In the genomic region with DNA sequence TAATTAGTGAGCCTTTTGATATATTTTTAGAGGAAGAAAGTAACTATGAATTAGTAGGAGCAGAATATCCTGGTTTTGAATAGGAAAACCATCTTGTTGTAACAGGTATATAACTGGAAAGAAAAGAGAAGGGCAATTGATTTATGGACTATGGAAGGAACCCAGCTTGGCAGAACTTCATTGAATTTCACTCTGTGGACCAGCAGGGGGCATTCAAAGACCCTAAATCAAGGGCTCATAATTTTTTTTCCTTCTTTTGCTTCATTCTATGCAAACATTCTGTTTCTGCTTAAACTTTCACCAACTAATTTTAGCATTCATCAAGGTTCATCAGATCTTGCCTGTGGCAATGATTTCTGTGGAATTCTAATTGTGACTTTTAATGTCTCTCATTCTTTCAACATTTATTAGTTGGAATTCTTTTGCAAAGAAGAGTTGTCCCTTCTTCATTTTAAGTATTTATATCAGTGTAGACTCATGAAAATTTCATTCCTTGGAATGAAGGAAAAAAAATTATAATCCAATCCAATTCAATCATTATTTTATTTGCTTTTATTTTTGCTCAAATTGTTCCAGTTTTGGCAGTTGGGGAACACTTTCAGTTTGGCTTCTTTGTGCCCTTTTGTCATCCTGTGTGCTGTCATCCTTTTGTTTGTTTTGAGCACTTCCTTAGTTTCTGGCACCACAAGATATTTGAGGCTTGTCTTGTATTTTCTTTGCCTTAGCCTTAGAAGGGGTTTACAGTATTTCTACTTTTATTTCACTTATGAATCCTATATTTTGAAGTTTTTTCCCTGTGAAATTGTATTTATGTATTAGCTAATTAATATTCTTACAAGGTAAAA, we compare ENCODE assay signal across 8 cellular contexts. TPM values are rescaled to one million over a fixed set of nuclear protein-coding genes. Genes with fewer than 3 reads are reported as not detected.
DNase-seq lines count a peak whose midpoint lies in the region; TF ChIP-seq lines count a peak whose summit lies in the region.

No MANE protein-coding gene starts in this region.

- H3K27ac ChIP-seq in KMS-11: no peak overlapping the region; the same call in 1 of the 2 replicates

- no peak overlapping the region for H2AFZ ChIP-seq in KMS-11 (ENCODE audit: low read depth)

- no peaks in the 10 kb centered on the region for H4K20me1 ChIP-seq in KMS-11 (ENCODE audit: insufficient read depth)

- H3K4me3 ChIP-seq in AG09309 (ENCODE audit: control insufficient read depth, low read depth, low read length): no peak overlapping the region
- no peak overlapping the region for H3K4me3 ChIP-seq in KMS-11 (IDR thresholded peaks at IDR 0.05; ENCODE audit: insufficient read depth, low read depth, low read length)
- peak overlapping the region; percentile 49 for H3K4me3 ChIP-seq in endocrine pancreas (ENCODE audit: control insufficient read depth, insufficient read depth, low read length)

- TF ChIP-seq CTCF in AG09309 (IDR thresholded peaks at IDR 0.05; ENCODE audit: control insufficient read depth, insufficient read depth, low read depth, low read length, missing control alignments) (peak; percentile 57), GM10248 (IDR thresholded peaks at IDR 0.05; ENCODE audit: control extremely low read depth, extremely low read depth, low read depth, missing control alignments) (peak; percentile 69), KMS-11 (conservative IDR thresholded peaks at IDR 0.05; ENCODE audit: low read depth, low read length) (peak; percentile 84)

- CTCF ChIA-PET in GM10248 (lab: Yijun Ruan, JAX): interaction anchor here (0.6 to 16.3 kb wide), 18 partner anchors 8 to 729 kb away, joined by 3 to 443 read pairs (median 5); partner anchors contain the start of gene NFKBIZ

- H3K79me2 ChIP-seq in KMS-11 (ENCODE audit: insufficient read depth, low read depth): no peaks in the 10 kb centered on the region

- DNase-seq in AG09309 (ENCODE audit: low read depth): no peak
- DNase-seq in GM10248 (ENCODE audit: extremely low spot score): peak; percentile 44
- peak; percentile 18 for DNase-seq in T follicular helper cell (ENCODE audit: low read depth)
- DNase-seq in mucosa of gallbladder (ENCODE audit: low spot score): peak; percentile 44
- no peak for DNase-seq in DMS153 (lab: John Stamatoyannopoulos, UW)
- no peak for DNase-seq in NCI-H1048 (lab: John Stamatoyannopoulos, UW)

- no peaks in the 10 kb centered on the region for H3K9me3 ChIP-seq in endocrine pancreas (ENCODE audit: control insufficient read depth, low read length)

- H3K4me1 ChIP-seq in KMS-11 (ENCODE audit: low read depth, poor library complexity, severe bottlenecking): peaks cover 59% of the 10 kb centered on the region
- peaks cover 20% of the 10 kb centered on the region for H3K4me1 ChIP-seq in endocrine pancreas (ENCODE audit: control insufficient read depth, insufficient read depth, low read length)

- H3K36me3 ChIP-seq in KMS-11 (ENCODE audit: insufficient read depth) (no peaks in the 10 kb centered on the region), endocrine pancreas (ENCODE audit: control insufficient read depth, insufficient read depth, low read length) (no peaks in the 10 kb centered on the region)

- H3K27me3 ChIP-seq in KMS-11 (ENCODE audit: insufficient read depth, low read depth) (no peaks in the 10 kb centered on the region), endocrine pancreas (ENCODE audit: control insufficient read depth, insufficient read depth, low read length) (no peaks in the 10 kb centered on the region)

- H3K9ac ChIP-seq in KMS-11 (no peak overlapping the region), endocrine pancreas (ENCODE audit: control insufficient read depth, insufficient read depth, low read length) (no peak overlapping the region)

- peak overlapping the region; percentile 25 for H3K4me2 ChIP-seq in KMS-11

- POLR2A ChIA-PET in GM10248 (lab: Yijun Ruan, JAX): no interaction called here

RNA-seq across cellular contexts. Expression of gene NXPE3, which starts 30.4 kb away (rescaled TPM):
- 13.2 TPM for total RNA-seq in mucosa of gallbladder

RNA-seq across cellular contexts. Expression of gene NFKBIZ, which starts 39.9 kb away (rescaled TPM):
- total RNA-seq in mucosa of gallbladder: 190 TPM

Comparison
In these comparisons a context has a peak if more than half of its experiments do, and no peak if none do; other contexts are left out.
1. DNase-seq: peak in GM10248 (single experiment), T follicular helper cell (single experiment) and mucosa of gallbladder (single experiment); none in AG09309 (single experiment), DMS153 (single experiment) and NCI-H1048 (single experiment).
2. Peak in every context shown above with its lines, with median percentiles within 50 percentile points of each other: CTCF ChIP-seq.